In the genomic region with DNA sequence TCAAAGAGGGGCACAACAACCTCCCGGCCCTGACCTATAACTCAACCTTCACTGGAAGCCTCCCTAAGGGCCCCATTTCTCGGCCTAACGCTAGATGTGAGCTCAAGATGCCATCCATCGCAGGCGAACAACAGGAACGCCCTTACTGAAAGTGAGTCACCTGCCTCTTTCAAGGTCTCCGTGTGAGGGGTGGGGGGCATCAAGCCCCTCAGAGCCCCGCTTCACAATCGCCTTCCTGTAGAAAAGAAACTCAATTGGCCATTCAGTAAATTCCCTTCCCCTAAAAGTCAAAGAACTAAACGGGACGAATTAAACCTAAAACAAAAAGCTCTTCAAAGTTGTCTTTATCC, we compare ENCODE assay signal across 1 cellular context.
A peak's percentile ranks its signal among the peaks of the same experiment; 100 is the strongest.
TF ChIP-seq lines count a peak whose summit lies in the region.

No MANE protein-coding gene starts in this region.

TF ChIP-seq in H1, 55 proteins besides CTCF, POLR2A, EP300 and RAD21:
- TF ChIP-seq POLR2AphosphoS5 (IDR thresholded peaks at IDR 0.05; ENCODE audit: low read depth, low read length) = no peak
- TF ChIP-seq KDM5A (IDR thresholded peaks at IDR 0.05; ENCODE audit: low read length) = 0 out of 2 replicates have a peak, but pooled peaks have one; percentile 12
- no peak for TF ChIP-seq EZH2 (IDR thresholded peaks at IDR 0.05; ENCODE audit: low read depth, low read length, severe bottlenecking)
- TF ChIP-seq CTBP2 (IDR thresholded peaks at IDR 0.05; ENCODE audit: borderline replicate concordance, insufficient read depth, insufficient read length, low read length) = no peak
- no peak for TF ChIP-seq YY1 (IDR thresholded peaks at IDR 0.05; ENCODE audit: low read depth, low read length)
